ENCODE assay signal across 8 cellular contexts in genomic region chr6:36840471-36841461, GRCh38. TPM values are rescaled to one million over a fixed set of nuclear protein-coding genes. Genes with fewer than 3 reads are reported as not detected.
DNase-seq lines count a peak whose midpoint lies in the region; ATAC-seq and TF ChIP-seq lines count a peak whose summit lies in the region.

No MANE protein-coding gene starts in this region.

- H3K4me2 ChIP-seq in MM.1S (ENCODE audit: low read depth, low read length) = no peak overlapping the region; the same call in 1 of the 2 replicates

- no peak overlapping the region for H3K27ac Mint-ChIP-seq in mesothelial cell of epicardium

- no peak overlapping the region for H3K27ac ChIP-seq in ACC112 (ENCODE audit: low read depth, low read length)
- peak overlapping the region in 2 of 4 donors; percentile 18 to 53 for H3K27ac ChIP-seq in transverse colon
- H3K27ac ChIP-seq in MM.1S (ENCODE audit: low read length) = no peak overlapping the region

- in situ Hi-C loops in transverse colon (cut with MboI; ENCODE audit: low pct_ligation_motif_present in 1 of 4, low pct_unique_long_range_greater_than_20kb in 1 of 4, low sequenced_read_pairs in 3 of 4) = loop anchor here in 1 of 4 donors (5.0 kb wide), 1 partner anchor 68 kb away; no protein-coding TSS in a partner anchor

- DNase-seq in T-helper 2 cell (peak in 3 of 5 experiments; percentile 9 to 54 (median 24)), choroid plexus epithelial cell (ENCODE audit: low read depth) (no peak), mesothelial cell of epicardium (ENCODE audit: low spot score in 2 of 2, unreplicated experiment in 2 of 2) (no peak), transverse colon (no peak), NCI-H2196 (lab: John Stamatoyannopoulos, UW; ENCODE audit: unreplicated experiment) (no peak), MM.1S (no peak)

- H3K4me3 ChIP-seq in ACC112 (ENCODE audit: low read depth, low read length) (peak overlapping the region; percentile 74), choroid plexus epithelial cell (ENCODE audit: low read depth, low read length) (peak overlapping the region; percentile 49), transverse colon (peak overlapping the region; percentile 28 to 52 (median 36)), MM.1S (ENCODE audit: low read length) (no peak overlapping the region)

- no peaks in the 10 kb centered on the region for H3K9me2 ChIP-seq in MM.1S (replicated peaks; ENCODE audit: insufficient read depth, low read length)

- no peaks in the 10 kb centered on the region for H3F3A ChIP-seq in MM.1S (ENCODE audit: insufficient read depth, low read length)

- WGBS in transverse colon (ENCODE audit: low coverage in 1 of 2), 2 donors = 21% methylated on average over 40 of the region's 44 CpGs; no CpG with 5 or more reads in 1 of the 2 donors

- H3K36me3 ChIP-seq in ACC112 (ENCODE audit: insufficient read depth, low read length) (no peaks in the 10 kb centered on the region), transverse colon (no peaks in the 10 kb centered on the region), MM.1S (replicated peaks; ENCODE audit: insufficient read depth, low read length) (no peaks in the 10 kb centered on the region)

- H3K4me1 ChIP-seq in ACC112 (ENCODE audit: control insufficient read depth, insufficient read depth, low read length, unreplicated experiment) (peaks cover 15% of the 10 kb centered on the region), transverse colon (peaks cover 7 to 24% (median 19%) of the 10 kb centered on the region in 4 donors), MM.1S (ENCODE audit: low read length) (no peaks in the 10 kb centered on the region)

- TF ChIP-seq POLR2A in transverse colon (IDR thresholded peaks at IDR 0.05) = no peak

- no peak overlapping the region for H3K9ac ChIP-seq in MM.1S (ENCODE audit: low read length)

- no peaks in the 10 kb centered on the region for H3K9me3 Mint-ChIP-seq in mesothelial cell of epicardium

- H3K9me3 ChIP-seq in transverse colon (no peaks in the 10 kb centered on the region), MM.1S (replicated peaks; ENCODE audit: insufficient read depth, low read length) (no peaks in the 10 kb centered on the region)

- H3K4me1 Mint-ChIP-seq in mesothelial cell of epicardium = peaks cover 14% of the 10 kb centered on the region

- no peaks in the 10 kb centered on the region for H4K20me1 ChIP-seq in MM.1S (ENCODE audit: insufficient read depth, low read length)

- H2AFZ ChIP-seq in ACC112 (ENCODE audit: low read length, unreplicated experiment) (peak overlapping the region; percentile 45), MM.1S (ENCODE audit: low read length) (no peak overlapping the region)

- ATAC-seq in GM21737 (IDR thresholded peaks at IDR 0.05; ENCODE audit: unreplicated experiment) = no peak

- H3K27me3 ChIP-seq in ACC112 (ENCODE audit: insufficient read depth, low read length) = peaks cover 18% of the 10 kb centered on the region
- H3K27me3 ChIP-seq in transverse colon = peaks cover 32% of the 10 kb centered on the region
- peaks cover 8% of the 10 kb centered on the region; the same call in 1 of the 2 replicates for H3K27me3 ChIP-seq in MM.1S (replicated peaks; ENCODE audit: insufficient read depth, low read length)

- no peaks in the 10 kb centered on the region for H3K36me3 Mint-ChIP-seq in mesothelial cell of epicardium

- H3K27me3 Mint-ChIP-seq in mesothelial cell of epicardium (ENCODE audit: low read depth) = peaks cover 73% of the 10 kb centered on the region

- no peak for TF ChIP-seq EP300 in transverse colon (IDR thresholded peaks at IDR 0.05; ENCODE audit: low read depth)

- H3K79me2 ChIP-seq in ACC112 (ENCODE audit: control insufficient read depth, insufficient read depth, low read length, unreplicated experiment) = no peaks in the 10 kb centered on the region
- H3K79me2 ChIP-seq in MM.1S (ENCODE audit: low read length) = no peaks in the 10 kb centered on the region

- TF ChIP-seq CTCF in choroid plexus epithelial cell (conservative IDR thresholded peaks at IDR 0.05; ENCODE audit: low read depth, low read length) (no peak), mesothelial cell of epicardium (IDR thresholded peaks at IDR 0.05; ENCODE audit: unreplicated experiment) (no peak), transverse colon (IDR thresholded peaks at IDR 0.05) (no peak), MM.1S (IDR thresholded peaks at IDR 0.05; ENCODE audit: low read length) (no peak)

- intact Hi-C loops in transverse colon (cut with DNase I; ENCODE audit: low total_unique reads) = no loop called here

- peak overlapping the region; percentile 70 for H3K4me3 Mint-ChIP-seq in mesothelial cell of epicardium

RNA-seq across cellular contexts. Expression of gene CPNE5, which starts 1.5 kb away (rescaled TPM):
- total RNA-seq in mesothelial cell of epicardium (0.51 to 1.7 TPM (median 1.2 TPM) in 3 replicates), transverse colon (1 to 10 TPM in 3 of 4 donors, not detected in 1; 3.0 to 8.3 (median 3.3) TPM)

RNA-seq across cellular contexts. Expression of gene PPIL1, which starts 33.8 kb away (rescaled TPM):
- 32.7 to 34.3 TPM (median 34.2 TPM) in 3 replicates for total RNA-seq in mesothelial cell of epicardium
- 1 to 10 TPM in 3 of 4 donors, under 1 TPM in 1; 1.00 to 5.6 (median 3.3) TPM for total RNA-seq in transverse colon

RNA-seq across cellular contexts. Expression of gene C6orf89, which starts 45.0 kb away (rescaled TPM):
- 39.1 to 42.0 TPM (median 39.7 TPM) in 3 replicates for total RNA-seq in mesothelial cell of epicardium
- 10 to 100 TPM in 3 of 4 donors, 1 to 10 TPM in 1; 7.8 to 41.8 (median 28.2) TPM for total RNA-seq in transverse colon

Comparison
In these comparisons a context has a peak if more than half of its experiments do, and no peak if none do; other contexts are left out.
1. DNase-seq: peak in T-helper 2 cell (3 of 5); none in choroid plexus epithelial cell (single experiment), mesothelial cell of epicardium (0 of 2), transverse colon (single experiment), NCI-H2196 (single experiment) and MM.1S (single experiment).